ENCODE assay signal across 24 cellular contexts in the genomic region with DNA sequence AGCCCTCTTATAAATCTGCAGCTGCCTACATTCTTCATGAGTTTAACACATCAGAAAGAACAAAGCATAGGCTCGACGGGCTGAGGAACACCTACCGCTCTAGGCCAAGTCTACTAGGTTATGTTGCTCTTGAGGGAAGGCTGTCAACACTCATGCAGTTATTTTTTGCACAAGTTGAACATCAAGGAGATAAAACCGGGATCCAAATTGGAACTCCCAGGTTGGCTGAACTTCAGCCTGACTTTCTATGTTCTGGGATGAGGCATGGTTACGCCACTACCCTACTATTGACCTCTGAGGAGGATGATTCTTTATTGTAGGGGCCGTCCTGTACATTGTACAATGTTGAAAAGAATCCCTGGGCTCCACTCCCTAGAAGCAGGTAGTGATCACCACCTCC. TPM values are rescaled to one million over a fixed set of nuclear protein-coding genes. Genes with fewer than 3 reads are reported as not detected.
"Had no signal": no experiment of that assay in that cellular context is flagged by ENCODE, and none has a peak within 500 bp of the region (broad histone marks: within the 10 kb centered on the region; RNA-seq: fewer than 3 reads in every experiment).

No MANE protein-coding gene starts in this region.

- H3K4me1 ChIP-seq: breast epithelium, parathyroid adenoma had no signal

- H3K27ac ChIP-seq: breast epithelium, coronary artery, epithelial cell of prostate, neutrophil, parathyroid adenoma, SK-N-MC, tibial artery had no signal

- H3K27me3 ChIP-seq: neutrophil, tibial artery had no signal

- H3K9me3 ChIP-seq: breast epithelium, neutrophil, tibial artery had no signal

- DNase-seq: activated effector memory CD4-positive, alpha-beta T cell treated with anti-CD3 and anti-CD28 coated beads, Interleukin-2, amount 50 U/mL, for 16 hours; amniotic stem cell; cerebellar nuclear complex; endodermal cell; kidney; small intestine; SW 1271; tibial artery had no signal

- H3K27ac Mint-ChIP-seq: activated T-cell treated with anti-CD3 and anti-CD28 coated beads, Interleukin-2, amount 50 U/mL, for 72 hours; endodermal cell; stimulated activated effector memory CD8-positive, alpha-beta T cell treated with anti-CD3 and anti-CD28 coated beads, Interleukin-12 subunit alpha, Interleukin-12 subunit beta, amount 100 ng/mL, for 72 hours; stimulated activated naive CD8-positive, alpha-beta T cell treated with anti-CD3 and anti-CD28 coated beads, Interleukin-15, amount 100 ng/mL, for 72 hours; WTC11 had no signal

- H3K4me1 Mint-ChIP-seq: stimulated activated effector memory CD8-positive, alpha-beta T cell treated with anti-CD3 and anti-CD28 coated beads, Interleukin-12 subunit alpha, Interleukin-12 subunit beta, amount 100 ng/mL, for 72 hours; stimulated activated naive CD8-positive, alpha-beta T cell treated with anti-CD3 and anti-CD28 coated beads, Interleukin-15, amount 100 ng/mL, for 72 hours had no signal

- H3K4me3 Mint-ChIP-seq: endodermal cell, WTC11 had no signal

- H3K27me3 Mint-ChIP-seq: stimulated activated naive CD8-positive, alpha-beta T cell treated with anti-CD3 and anti-CD28 coated beads, Interleukin-15, amount 100 ng/mL, for 72 hours had no signal

- H3K36me3 ChIP-seq: breast epithelium, neutrophil, tibial artery had no signal

- H3K36me3 Mint-ChIP-seq: stimulated activated effector memory CD8-positive, alpha-beta T cell treated with anti-CD3 and anti-CD28 coated beads, Interleukin-12 subunit alpha, Interleukin-12 subunit beta, amount 100 ng/mL, for 72 hours; WTC11 had no signal

- ATAC-seq: left lobe of liver; naive thymus-derived CD4-positive, alpha-beta T cell; WTC11 had no signal

- H3K9me3 Mint-ChIP-seq: activated T-cell treated with anti-CD3 and anti-CD28 coated beads, Interleukin-2, amount 50 U/mL, for 72 hours; stimulated activated effector memory CD8-positive, alpha-beta T cell treated with anti-CD3 and anti-CD28 coated beads, Interleukin-12 subunit alpha, Interleukin-12 subunit beta, amount 100 ng/mL, for 72 hours; stimulated activated naive CD8-positive, alpha-beta T cell treated with anti-CD3 and anti-CD28 coated beads, Interleukin-15, amount 100 ng/mL, for 72 hours had no signal

RNA-seq across cellular contexts. Expression of a gene that starts 37.3 kb away (rescaled TPM):
- total RNA-seq: activated T-cell treated with anti-CD3 and anti-CD28 coated beads, Interleukin-2, amount 50 U/mL, for 72 hours; endodermal cell; fibroblast of villous mesenchyme; kidney; left lobe of liver; lung microvascular endothelial cell; naive thymus-derived CD4-positive, alpha-beta T cell; sciatic nerve; WTC11 had no signal
- polyA plus RNA-seq: naive thymus-derived CD4-positive, alpha-beta T cell; urinary bladder had no signal
